ENCODE assay signal across 8 cellular contexts in the genomic region with DNA sequence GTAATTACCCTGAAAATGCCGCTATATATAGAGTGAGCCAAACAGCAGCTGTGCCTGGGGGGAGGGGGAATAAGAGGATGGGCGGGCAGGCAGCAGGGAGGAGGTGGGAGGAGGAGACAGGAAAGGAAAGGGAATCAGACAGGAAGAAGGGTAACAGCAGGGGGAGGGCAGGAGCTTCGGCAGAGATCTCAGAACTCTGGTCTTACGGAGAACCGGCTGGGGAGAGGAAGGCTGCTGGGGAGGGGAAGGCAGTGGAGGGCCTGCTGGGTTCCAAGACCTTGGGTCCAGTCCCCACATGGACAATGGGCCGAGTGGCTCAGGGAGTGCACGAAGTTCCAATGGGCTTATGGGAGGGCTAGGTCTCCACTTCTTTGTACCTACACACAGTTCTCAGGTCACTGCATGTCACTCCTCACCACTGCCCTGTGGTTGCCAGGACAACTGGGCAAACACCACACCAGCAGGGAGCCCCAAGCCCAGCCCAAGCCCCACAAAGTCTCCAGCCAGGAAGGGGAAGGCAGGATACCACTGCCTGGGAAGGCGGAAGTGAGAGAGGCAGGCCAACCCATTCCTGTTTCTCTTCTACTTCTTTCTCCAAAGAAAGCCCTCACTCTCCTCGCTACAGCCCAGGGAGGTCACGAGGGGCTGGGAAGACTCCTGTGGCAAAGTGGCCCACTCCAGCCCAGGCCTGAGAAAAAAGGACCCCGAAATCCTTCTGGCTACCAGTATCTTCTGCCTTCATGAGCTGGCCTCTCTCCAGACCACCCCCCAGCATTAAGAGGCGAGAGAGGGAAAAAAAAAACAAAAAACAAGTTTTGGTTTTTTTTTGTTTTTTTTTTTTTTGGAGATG. TPM values are rescaled to one million over a fixed set of nuclear protein-coding genes. Genes with fewer than 3 reads are reported as not detected.
A peak's percentile ranks its signal among the peaks of the same experiment; 100 is the strongest.
DNase-seq lines count a peak whose midpoint lies in the region; ATAC-seq and TF ChIP-seq lines count a peak whose summit lies in the region.

No MANE protein-coding gene starts in this region.

- no peaks in the 10 kb centered on the region for H3K9me3 Mint-ChIP-seq in dendritic cell treated with granulocyte-macrophage colony-stimulating factor and Interleukin-4, amounts not matched to agents 40 ng/mL and 50 ng/mL, for 4 days

- H3K27ac ChIP-seq in stomach, result peak overlapping the region; percentile 60 to 89 (median 81)

- peaks cover 32% of the 10 kb centered on the region for H3K36me3 Mint-ChIP-seq in dendritic cell treated with granulocyte-macrophage colony-stimulating factor and Interleukin-4, amounts not matched to agents 40 ng/mL and 50 ng/mL, for 4 days (ENCODE audit: low read depth)

- WGBS in stomach, 5 donors, result 25 to 45% (median 42%) methylated on average over 11 to 12 of the region's 12 CpGs

- H3K27me3 ChIP-seq in stomach, result no peaks in the 10 kb centered on the region

- no peak for TF ChIP-seq POLR2A in stomach (IDR thresholded peaks at IDR 0.05)

- peaks cover 29 to 49% (median 40%) of the 10 kb centered on the region in 4 donors for H3K4me1 ChIP-seq in stomach

- DNase-seq in DMS79 treated with DMSO at 0.1 percent for 48 hours (lab: John Stamatoyannopoulos, UW), result peak; percentile 42
- DNase-seq in LHCN-M2 (ENCODE audit: low read depth), result peak; percentile 98
- DNase-seq in RPMI8226, result peak; percentile 78
- DNase-seq in left colon, result peak; percentile 65 to 75
- no peak for DNase-seq in stomach
- no peak for DNase-seq in stimulated activated CD4-positive, alpha-beta T cell treated with anti-CD3 and anti-CD28 coated beads, Interleukin-2, amount 100 ng/mL, for 24 hours
- DNase-seq in stimulated activated CD4-positive, alpha-beta T cell treated with anti-CD3 and anti-CD28 coated beads, Interleukin-15, amount 100 ng/mL, for 24 hours, result no peak

- H3K27me3 Mint-ChIP-seq in dendritic cell treated with granulocyte-macrophage colony-stimulating factor and Interleukin-4, amounts not matched to agents 40 ng/mL and 50 ng/mL, for 4 days, result no peaks in the 10 kb centered on the region

- no peak for TF ChIP-seq CTCF in stomach (IDR thresholded peaks at IDR 0.05)

- peak overlapping the region; percentile 75 for H3K4me3 Mint-ChIP-seq in dendritic cell treated with granulocyte-macrophage colony-stimulating factor and Interleukin-4, amounts not matched to agents 40 ng/mL and 50 ng/mL, for 4 days

- H3K4me1 Mint-ChIP-seq in dendritic cell treated with granulocyte-macrophage colony-stimulating factor and Interleukin-4, amounts not matched to agents 40 ng/mL and 50 ng/mL, for 4 days (ENCODE audit: low read depth), result peaks cover 51% of the 10 kb centered on the region

- peaks cover 25 to 41% (median 33%) of the 10 kb centered on the region in 4 donors for H3K36me3 ChIP-seq in stomach

- intact Hi-C loops in dendritic cell treated with granulocyte-macrophage colony-stimulating factor and Interleukin-4, amounts not matched to agents 40 ng/mL and 50 ng/mL, for 4 days (cut with micrococcal nuclease), result loop anchor here (2.0 kb wide), 1 partner anchor 15 kb away; no protein-coding TSS in a partner anchor
- intact Hi-C loops in left colon (cut with DNase I, micrococcal nuclease), result no loop called here
- intact Hi-C loops in stomach (cut with DNase I; ENCODE audit: low total_unique reads), result no loop called here

- peak overlapping the region; percentile 97 for H3K27ac Mint-ChIP-seq in dendritic cell treated with granulocyte-macrophage colony-stimulating factor and Interleukin-4, amounts not matched to agents 40 ng/mL and 50 ng/mL, for 4 days

- no peaks in the 10 kb centered on the region for H3K9me3 ChIP-seq in stomach

- H3K4me3 ChIP-seq in stomach, result peak overlapping the region in 2 of 4 donors; percentile 4 to 14

- ATAC-seq in left colon, result peak; percentile 80

- TF ChIP-seq EP300 in stomach (IDR thresholded peaks at IDR 0.05), result no peak

RNA-seq across cellular contexts. Expression of a gene that starts 25.3 kb away (rescaled TPM):
- 59.8 and 67.2 TPM in 2 replicates for total RNA-seq in LHCN-M2 (2014; rRNA removed)
- polyA plus RNA-seq in LHCN-M2 (2012), result 112 TPM
- 10 to 100 TPM; 31.2 to 38.2 TPM for total RNA-seq in left colon
- 100 to 1,000 TPM in 1 of 5 donors, 10 to 100 TPM in 4; 10.5 to 132 (median 36.2) TPM for total RNA-seq in stomach
- polyA plus RNA-seq in stomach, result 10 to 100 TPM; 16.8 to 52.0 (median 44.1) TPM

RNA-seq across cellular contexts. Expression of a gene that starts 27.6 kb away (rescaled TPM):
- 292 and 318 TPM in 2 replicates for total RNA-seq in LHCN-M2 (2014; rRNA removed)
- polyA plus RNA-seq in LHCN-M2 (2012), result 183 TPM
- 10 to 100 TPM; 13.8 to 42.8 TPM for total RNA-seq in left colon
- 100 to 1,000 TPM in 2 of 5 donors, 10 to 100 TPM in 3; 14.7 to 311 (median 58.0) TPM for total RNA-seq in stomach
- polyA plus RNA-seq in stomach, result 10 to 100 TPM; 13.3 to 19.3 (median 17.9) TPM

RNA-seq across cellular contexts. Expression of a gene that starts 29.4 kb away (rescaled TPM):
- total RNA-seq in LHCN-M2 (2014; rRNA removed), result 47.0 and 51.9 TPM in 2 replicates
- 32.1 TPM for polyA plus RNA-seq in LHCN-M2 (2012)
- total RNA-seq in left colon, result 10 to 100 TPM; 43.4 to 59.7 TPM
- total RNA-seq in stomach, result 10 to 100 TPM; 19.8 to 34.5 (median 30.4) TPM
- polyA plus RNA-seq in stomach, result 10 to 100 TPM; 25.4 to 30.7 (median 29.9) TPM

RNA-seq across cellular contexts. Expression of a gene that starts 45.9 kb away (rescaled TPM):
- 5.6 and 5.9 TPM in 2 replicates for total RNA-seq in LHCN-M2 (2014; rRNA removed)
- polyA plus RNA-seq in LHCN-M2 (2012), result 4.8 TPM
- 1 to 10 TPM in 1 of 2 donors, under 1 TPM in 1; 0.78 to 3.6 TPM for total RNA-seq in left colon
- 1 to 10 TPM in 2 of 5 donors, under 1 TPM in 1, not detected in 2; 0.14 to 1.7 (median 1.3) TPM for total RNA-seq in stomach
- polyA plus RNA-seq in stomach, result 1 to 10 TPM in 1 of 3 donors, under 1 TPM in 2; 0.61 to 2.4 (median 0.62) TPM

Comparison
In these comparisons a context has a peak if more than half of its experiments do, and no peak if none do; other contexts are left out.
1. DNase-seq: peak in DMS79 treated with DMSO at 0.1 percent for 48 hours (single experiment), LHCN-M2 (single experiment), RPMI8226 (single experiment) and left colon (2 of 2); none in stomach (single experiment), stimulated activated CD4-positive, alpha-beta T cell treated with anti-CD3 and anti-CD28 coated beads, Interleukin-2, amount 100 ng/mL, for 24 hours (0 of 2) and stimulated activated CD4-positive, alpha-beta T cell treated with anti-CD3 and anti-CD28 coated beads, Interleukin-15, amount 100 ng/mL, for 24 hours (single experiment).